In the genomic region with DNA sequence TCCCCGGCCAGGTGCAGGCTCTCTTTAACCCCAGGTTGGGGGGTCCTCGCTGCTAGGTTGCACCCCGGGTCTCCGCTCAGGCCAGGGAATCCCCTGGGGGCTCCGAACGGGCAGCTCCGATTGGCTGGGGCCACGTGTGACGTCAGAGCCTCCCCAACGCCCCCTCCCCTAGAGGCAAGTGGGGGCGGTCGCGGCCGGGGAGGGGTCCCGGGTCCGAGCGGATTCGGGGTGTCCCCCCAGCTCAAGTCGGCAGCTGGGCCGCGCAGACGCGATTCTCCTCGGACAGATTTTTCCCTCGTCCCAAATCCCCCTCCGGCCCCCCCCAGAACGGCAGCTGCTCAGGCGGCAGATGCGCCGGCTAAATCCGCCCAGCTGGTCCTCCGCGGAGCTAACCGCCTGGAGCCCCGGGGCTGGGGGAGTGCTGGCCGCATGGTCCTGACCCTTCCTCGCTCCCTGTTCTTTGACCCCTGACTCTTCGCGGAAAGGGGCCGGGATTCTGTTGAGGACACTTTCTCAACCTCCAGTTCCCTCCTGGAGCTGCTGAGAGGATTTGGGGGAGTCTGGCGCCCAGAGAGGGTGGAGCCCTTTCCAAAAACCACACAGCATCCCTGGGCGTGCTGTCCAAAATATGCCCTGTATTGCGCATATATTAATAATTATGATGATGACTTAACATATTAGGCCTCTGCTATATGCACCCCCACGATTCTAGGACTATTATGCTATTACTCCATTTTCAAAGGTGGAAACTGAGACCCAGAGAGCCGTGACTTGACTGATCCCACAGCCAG, we compare ENCODE assay signal across 11 cellular contexts. TPM values are rescaled to one million over a fixed set of nuclear protein-coding genes. Genes with fewer than 3 reads are reported as not detected.
DNase-seq lines count a peak whose midpoint lies in the region; ATAC-seq, FAIRE-seq and TF ChIP-seq lines count a peak whose summit lies in the region.
"Had no signal": no experiment of that assay in that cellular context is flagged by ENCODE, and none has a peak within 500 bp of the region (broad histone marks: within the 10 kb centered on the region; RNA-seq: fewer than 3 reads in every experiment).

No MANE protein-coding gene starts in this region.

- no peaks in the 10 kb centered on the region for H3K79me1 ChIP-seq in mesenchymal stem cell (replicated peaks; ENCODE audit: low read length, poor library complexity, severe bottlenecking)

- DNase-seq in A549 (ENCODE audit: low read depth in 1 of 2, low spot score in 1 of 2) (no peak), HL-60 (ENCODE audit: low read depth in 1 of 2, low spot score in 1 of 2) (no peak), K562 (ENCODE audit: extremely low read depth in 1 of 4, low spot score in 3 of 4) (peak; percentile 54 to 68 (median 56)), mesenchymal stem cell (peak; percentile 40), COLO829 (ENCODE audit: low spot score) (no peak)
- no peak for DNase-seq in stimulated activated CD4-positive, alpha-beta T cell treated with anti-CD3 and anti-CD28 coated beads, Interleukin-4, amount 100 ng/mL, for 1 hour
- DNase-seq: activated gamma-delta T cell treated with Interleukin-2 at 50 U/mL for 16 hours had no signal

- H3K4me2 ChIP-seq in A549, result peak overlapping the region; percentile 100
- H3K4me2 ChIP-seq in K562 (ENCODE audit: insufficient read depth, low read length), result peak overlapping the region; percentile 61
- H3K4me2 ChIP-seq in mesenchymal stem cell (ENCODE audit: low read length, poor library complexity, severe bottlenecking), result peak overlapping the region; percentile 94

- no peak overlapping the region for H2BK120ac ChIP-seq in mesenchymal stem cell (ENCODE audit: low read depth, low read length)

- H4K91ac ChIP-seq in mesenchymal stem cell (ENCODE audit: low read length), result peak overlapping the region; percentile 87

- peak overlapping the region in 1 of 2 experiments; percentile 85 for H3K14ac ChIP-seq in mesenchymal stem cell (ENCODE audit: low read length in 2 of 2)

- H3K9ac ChIP-seq in K562 (ENCODE audit: insufficient read depth in 1 of 2, low read depth in 2 of 2, low read length in 2 of 2) (peak overlapping the region; percentile 5 to 84; a peak in 3 of 4 replicates), mesenchymal stem cell (ENCODE audit: low read length) (no peak overlapping the region)

- H3K27me3 ChIP-seq in HL-60 (ENCODE audit: insufficient read depth, poor library complexity, severe bottlenecking) (peaks cover 39% of the 10 kb centered on the region), K562 (ENCODE audit: control insufficient read depth in 2 of 2, insufficient read depth in 2 of 2, low read length in 2 of 2) (no peaks in the 10 kb centered on the region), mesenchymal stem cell (ENCODE audit: control insufficient read depth in 1 of 2, insufficient read depth in 1 of 2, low read length in 2 of 2) (peaks cover 39 to 55% of the 10 kb centered on the region in 2 experiments)

- H3K36me3 ChIP-seq in K562 (ENCODE audit: control insufficient read depth, insufficient read depth, low read length) (no peaks in the 10 kb centered on the region), mesenchymal stem cell (ENCODE audit: control insufficient read depth in 1 of 2, insufficient read depth in 2 of 2, low read depth in 1 of 2, low read length in 2 of 2) (no peaks in the 10 kb centered on the region)

- no peak for TF ChIP-seq POLR2A in A549 (IDR thresholded peaks at IDR 0.05; ENCODE audit: low read length)
- no peak for TF ChIP-seq POLR2A in K562 (conservative IDR thresholded peaks at IDR 0.05)

- no peak overlapping the region for H2AK5ac ChIP-seq in mesenchymal stem cell (ENCODE audit: low read length, severe bottlenecking)

- in situ Hi-C loops in K562 (cut with MboI), result no loop called here

- no peak overlapping the region for H3K23ac ChIP-seq in mesenchymal stem cell (ENCODE audit: low read length in 2 of 2)

- peak in 1 of 2 experiments; percentile 11; a peak in 1 of 6 replicates for ATAC-seq in A549
- peak; percentile 54 for ATAC-seq in K562
- ATAC-seq in HG03442 (IDR thresholded peaks at IDR 0.05; ENCODE audit: unreplicated experiment), result no peak
- ATAC-seq in GM18498 (IDR thresholded peaks at IDR 0.05; ENCODE audit: unreplicated experiment), result no peak

- no TSS peak for BruUV-seq in K562 (replicated peaks; lab: Mats Ljungman, UMichigan)

- FAIRE-seq in A549 (lab: Jason Lieb, UNC) (no peak), K562 (lab: Jason Lieb, UNC) (peak; percentile 58)
- FAIRE-seq: G401.6, RCC 7860 had no signal

- no peak for TF ChIP-seq CTCF in A549 (IDR thresholded peaks at IDR 0.05)
- no peak for TF ChIP-seq CTCF in HL-60 (IDR thresholded peaks at IDR 0.05; ENCODE audit: insufficient read depth, low read length)
- TF ChIP-seq CTCF in K562 (IDR thresholded peaks at IDR 0.05 in 2 of 3, conservative IDR thresholded peaks at IDR 0.05 in 1 of 3; ENCODE audit: insufficient read depth in 2 of 3, low read depth in 1 of 3, low read length in 3 of 3), result no peak

- TF ChIP-seq RAD21 in A549 (conservative IDR thresholded peaks at IDR 0.05 in 1 of 2, IDR thresholded peaks at IDR 0.05 in 1 of 2) (no peak), K562 (CRISPR knock-in tag; conservative IDR thresholded peaks at IDR 0.05 in 1 of 2, IDR thresholded peaks at IDR 0.05 in 1 of 2) (no peak)

- H3K18ac ChIP-seq in mesenchymal stem cell (ENCODE audit: low read depth in 1 of 2, low read length in 2 of 2), result peak overlapping the region; percentile 92

- H3K79me2 ChIP-seq in K562 (ENCODE audit: control insufficient read depth, insufficient read depth, low read length), result no peaks in the 10 kb centered on the region

- H3K9me3 ChIP-seq in A549 (no peaks in the 10 kb centered on the region), K562 (replicated peaks; ENCODE audit: control insufficient read depth, insufficient read depth, low read depth, low read length) (no peaks in the 10 kb centered on the region), mesenchymal stem cell (ENCODE audit: control insufficient read depth, low read length) (no peaks in the 10 kb centered on the region)

- H3K27ac ChIP-seq in A549 (peak overlapping the region; percentile 77 to 95), HL-60 (replicated peaks) (no peak overlapping the region), K562 (ENCODE audit: extremely low read depth, low read depth, low read length) (no peak overlapping the region), mesenchymal stem cell (ENCODE audit: low read length, poor library complexity, severe bottlenecking) (no peak overlapping the region)

- H4K20me1 ChIP-seq in K562 (replicated peaks; ENCODE audit: control insufficient read depth, insufficient read depth, low read length), result no peaks in the 10 kb centered on the region

- H2BK5ac ChIP-seq in mesenchymal stem cell (ENCODE audit: low read depth, low read length, poor library complexity, severe bottlenecking), result no peak overlapping the region

- H3K4ac ChIP-seq in mesenchymal stem cell (ENCODE audit: low read depth in 1 of 2, low read length in 2 of 2), result peak overlapping the region in 1 of 2 experiments; percentile 59

- H3K9me1 ChIP-seq in K562 (ENCODE audit: control insufficient read depth, insufficient read depth, low read length), result no peaks in the 10 kb centered on the region

- peaks cover 23% of the 10 kb centered on the region for H3K4me1 ChIP-seq in A549
- H3K4me1 ChIP-seq in K562 (replicated peaks in 1 of 2; ENCODE audit: control insufficient read depth in 2 of 2, insufficient read depth in 2 of 2, low read length in 2 of 2), result peaks cover 8 to 43% of the 10 kb centered on the region in 2 experiments; a peak in 3 of 5 replicates
- H3K4me1 ChIP-seq in mesenchymal stem cell (ENCODE audit: control insufficient read depth, insufficient read depth, low read depth, low read length), result peaks cover 26% of the 10 kb centered on the region

- H3K4me3 ChIP-seq in A549, result peak overlapping the region; percentile 64
- peak overlapping the region; percentile 38 for H3K4me3 ChIP-seq in HL-60 (replicated peaks; ENCODE audit: insufficient read depth, low read length)
- H3K4me3 ChIP-seq in K562, result peak overlapping the region; percentile 52
- H3K4me3 ChIP-seq in mesenchymal stem cell (ENCODE audit: insufficient read depth in 1 of 2, low read depth in 1 of 2, low read length in 2 of 2), result peak overlapping the region; percentile 51 to 56

- POLR2A ChIA-PET in A549 (lab: Yijun Ruan, JAX) (no interaction called here), K562 (lab: Yijun Ruan, JAX) (interaction anchor here (0.7 to 0.9 kb wide), 3 partner anchors 16 to 67 kb away, joined by 3 read pairs; no protein-coding TSS in a partner anchor)

- intact Hi-C loops in K562 (cut with micrococcal nuclease), result no loop called here

- H2AFZ ChIP-seq in K562 (ENCODE audit: low read depth, low read length) (peak overlapping the region; percentile 89), mesenchymal stem cell (ENCODE audit: low read depth, low read length) (no peak overlapping the region)

- H2BK12ac ChIP-seq in mesenchymal stem cell (ENCODE audit: low read length in 2 of 2), result peak overlapping the region in 1 of 2 experiments; percentile 43

- CTCF ChIA-PET in A549 (lab: Yijun Ruan, JAX) (interaction anchor here (0.7 to 11.7 kb wide), 8 partner anchors 8 to 322 kb away, joined by 3 to 97 read pairs (median 6); no protein-coding TSS in a partner anchor), K562 (lab: Yijun Ruan, JAX; ENCODE audit: low intra/inter-chr PET ratio) (no interaction called here)

- 46% methylated on average over 10 of the region's 45 CpGs for WGBS in A549 (ENCODE audit: missing lambda C conversion rate)
- WGBS in K562 (ENCODE audit: insufficient coverage, low coverage, missing lambda C conversion rate), result 3% methylated on average over 41 of the region's 45 CpGs
- WGBS in mesenchymal stem cell, result 5% methylated on average over 34 of the region's 45 CpGs

- peak overlapping the region; percentile 90 for H2BK15ac ChIP-seq in mesenchymal stem cell (ENCODE audit: low read depth, poor library complexity, severe bottlenecking)

- TF ChIP-seq EP300 in A549 (IDR thresholded peaks at IDR 0.05) (no peak), K562 (IDR thresholded peaks at IDR 0.05; ENCODE audit: low read length) (no peak)

- H4K8ac ChIP-seq in mesenchymal stem cell (ENCODE audit: low read length), result no peak overlapping the region

RNA-seq across cellular contexts. Expression of a gene that starts 25.4 kb away (rescaled TPM):
- polyA plus RNA-seq in A549 (2011; rRNA removed), result 5.4 and 5.7 TPM in 2 replicates
- polyA plus RNA-seq in A549 (2012; cell fraction: cytosol; rRNA removed), result 8.7 and 11.2 TPM in 2 replicates
- polyA plus RNA-seq in A549 (2012; cell fraction: nucleus; rRNA removed), result 10.1 and 12.4 TPM in 2 replicates
- 8.0 to 9.0 TPM (median 9.0 TPM) in 3 replicates for polyA plus RNA-seq in A549 (2017; fragmentation: RNase III; extraction: RNeasy Plus Mini Kit Qiagen cat#74134 plus additional on column Dnase treatment)
- polyA minus RNA-seq in A549 (2011; rRNA and poly(A)+ RNA removed), result 16.0 and 17.2 TPM in 2 replicates
- 3.4 and 12.9 TPM in 2 replicates for total RNA-seq in K562 (2011; cell fraction: chromatin; rRNA removed; ENCODE audit: low replicate concordance)
- 12.9 and 13.2 TPM in 2 replicates for total RNA-seq in K562 (2011; cell fraction: nucleolus; rRNA removed)
- total RNA-seq in K562 (2011; cell fraction: nucleoplasm; rRNA removed), result 9.3 and 10.5 TPM in 2 replicates
- total RNA-seq in K562 (2014; rRNA removed), result 2.5 and 2.7 TPM in 2 replicates
- 0.57 and 0.65 TPM in 2 replicates for total RNA-seq in K562 (2014; rRNA removed; fragmentation: Illumina TruSeq; extraction: Trizol)
- 0.83 and 1.1 TPM in 2 replicates for total RNA-seq in K562 (2015; rRNA removed; fragmentation: Illumina TruSeq; extraction: Trizol)
- 3.7 and 4.6 TPM in 2 replicates for total RNA-seq in K562 (2021)
- polyA plus RNA-seq in K562 (2011; rRNA removed), result 2.6 and 4.9 TPM in 2 replicates
- polyA plus RNA-seq in K562 (2011; cell fraction: cytosol; rRNA removed), result 6.8 and 8.8 TPM in 2 replicates
- 7.2 and 8.1 TPM in 2 replicates for polyA plus RNA-seq in K562 (2011; cell fraction: nucleus; rRNA removed)
- 1.3 and 1.6 TPM in 2 replicates for polyA plus RNA-seq in K562 (2012)
- 1.4 and 2.7 TPM in 2 replicates for polyA plus RNA-seq in K562 (2014; fragmentation: Illumina TruSeq; extraction: Trizol)
- not detected for polyA plus RNA-seq in K562 (2014; fragmentation: Nextera tagmentation; extraction: Ambion mirVana)
- 1.7 and 3.8 TPM in 2 replicates for polyA plus RNA-seq in K562 (2014; rRNA removed)
- polyA minus RNA-seq in K562 (2011; rRNA and poly(A)+ RNA removed), result 5.1 and 7.6 TPM in 2 replicates
- polyA minus RNA-seq in K562 (2011; cell fraction: cytosol; rRNA and poly(A)+ RNA removed), result 9.4 and 13.2 TPM in 2 replicates
- polyA minus RNA-seq in K562 (2011; cell fraction: nucleus; rRNA and poly(A)+ RNA removed), result 4.4 and 7.0 TPM in 2 replicates
- polyA plus RNA-seq in mesenchymal stem cell (2013, experiment 1 of 2), result 2.7 TPM
- 2.6 TPM for polyA plus RNA-seq in mesenchymal stem cell (2013, experiment 2 of 2)

RNA-seq across cellular contexts. Expression of a gene that starts 45.0 kb away (rescaled TPM):
- polyA plus RNA-seq in A549 (2011; rRNA removed) (0.18 and 0.21 TPM in 2 replicates), A549 (2017; fragmentation: RNase III; extraction: RNeasy Plus Mini Kit Qiagen cat#74134 plus additional on column Dnase treatment) (0.03 to 0.04 TPM in 2 of 3 replicates, not detected in the other), K562 (2011; rRNA removed) (10.9 and 11.9 TPM in 2 replicates), K562 (2014; fragmentation: Illumina TruSeq; extraction: Trizol) (8.7 and 12.6 TPM in 2 replicates), K562 (2014; fragmentation: Nextera tagmentation; extraction: Ambion mirVana) (1 to 10 TPM; 1.5 to 5.1 TPM), K562 (2014; rRNA removed) (11.9 and 12.3 TPM in 2 replicates)
- polyA plus RNA-seq in A549 (2012; cell fraction: cytosol; rRNA removed), result 0.03 and 0.05 TPM in 2 replicates
- 0.05 and 0.09 TPM in 2 replicates for polyA plus RNA-seq in A549 (2012; cell fraction: nucleus; rRNA removed)
- polyA minus RNA-seq in A549 (2011; rRNA and poly(A)+ RNA removed), result 0.08 and 0.19 TPM in 2 replicates
- 5.0 and 14.6 TPM in 2 replicates for total RNA-seq in K562 (2011; cell fraction: chromatin; rRNA removed; ENCODE audit: low replicate concordance)
- total RNA-seq in K562 (2011; cell fraction: nucleolus; rRNA removed), result 18.2 and 23.3 TPM in 2 replicates
- 12.4 and 14.4 TPM in 2 replicates for total RNA-seq in K562 (2011; cell fraction: nucleoplasm; rRNA removed)
- total RNA-seq in K562 (2014; rRNA removed) (8.4 and 10.6 TPM in 2 replicates), K562 (2014; rRNA removed; fragmentation: Illumina TruSeq; extraction: Trizol) (3.8 and 4.6 TPM in 2 replicates), K562 (2015; rRNA removed; fragmentation: Illumina TruSeq; extraction: Trizol) (9.4 and 9.5 TPM in 2 replicates), K562 (2021) (11.5 and 11.7 TPM in 2 replicates)
- polyA plus RNA-seq in K562 (2011; cell fraction: cytosol; rRNA removed), result 15.4 and 23.9 TPM in 2 replicates
- polyA plus RNA-seq in K562 (2011; cell fraction: nucleus; rRNA removed), result 2.7 and 3.4 TPM in 2 replicates
- 9.0 and 20.7 TPM in 2 replicates for polyA plus RNA-seq in K562 (2012)
- polyA minus RNA-seq in K562 (2011; rRNA and poly(A)+ RNA removed), result 3.2 and 3.6 TPM in 2 replicates
- polyA minus RNA-seq in K562 (2011; cell fraction: cytosol; rRNA and poly(A)+ RNA removed), result 6.2 and 7.6 TPM in 2 replicates
- 1.2 and 2.6 TPM in 2 replicates for polyA minus RNA-seq in K562 (2011; cell fraction: nucleus; rRNA and poly(A)+ RNA removed)
- polyA plus RNA-seq in mesenchymal stem cell (2013, experiment 1 of 2), result 0.01 TPM
- polyA plus RNA-seq in mesenchymal stem cell (2013, experiment 2 of 2), result not detected

RNA-seq across cellular contexts. Expression of a gene that starts 49.8 kb away (rescaled TPM):
- polyA plus RNA-seq in A549 (2011; rRNA removed) (0.04 and 0.25 TPM in 2 replicates), A549 (2017; fragmentation: RNase III; extraction: RNeasy Plus Mini Kit Qiagen cat#74134 plus additional on column Dnase treatment) (0.08 to 0.11 TPM in 2 of 3 replicates, not detected in the other), K562 (2011; rRNA removed) (1.3 and 1.6 TPM in 2 replicates), K562 (2014; fragmentation: Illumina TruSeq; extraction: Trizol) (0.54 and 0.62 TPM in 2 replicates), K562 (2014; fragmentation: Nextera tagmentation; extraction: Ambion mirVana) (under 1 TPM; 0.04 TPM), K562 (2014; rRNA removed) (0.85 and 0.94 TPM in 2 replicates)
- polyA plus RNA-seq in A549 (2012; cell fraction: cytosol; rRNA removed), result 0.04 and 0.05 TPM in 2 replicates
- 0.31 and 0.49 TPM in 2 replicates for polyA plus RNA-seq in A549 (2012; cell fraction: nucleus; rRNA removed)
- polyA minus RNA-seq in A549 (2011; rRNA and poly(A)+ RNA removed), result not detected in 2 replicates
- total RNA-seq in K562 (2011; cell fraction: chromatin; rRNA removed; ENCODE audit: low replicate concordance), result 8.0 and 24.6 TPM in 2 replicates
- 11.3 and 12.8 TPM in 2 replicates for total RNA-seq in K562 (2011; cell fraction: nucleolus; rRNA removed)
- total RNA-seq in K562 (2011; cell fraction: nucleoplasm; rRNA removed), result 10.8 and 12.9 TPM in 2 replicates
- total RNA-seq in K562 (2014; rRNA removed) (0.50 and 0.86 TPM in 2 replicates), K562 (2014; rRNA removed; fragmentation: Illumina TruSeq; extraction: Trizol) (0.15 and 0.26 TPM in 2 replicates), K562 (2015; rRNA removed; fragmentation: Illumina TruSeq; extraction: Trizol) (0.07 TPM in 1 of 2 replicates, not detected in the other), K562 (2021) (1.3 TPM in 2 replicates)
- polyA plus RNA-seq in K562 (2011; cell fraction: cytosol; rRNA removed), result 1.0 and 1.3 TPM in 2 replicates
- polyA plus RNA-seq in K562 (2011; cell fraction: nucleus; rRNA removed), result 3.6 and 9.2 TPM in 2 replicates
- polyA plus RNA-seq in K562 (2012), result 0.50 and 0.51 TPM in 2 replicates
- 0.81 and 1.5 TPM in 2 replicates for polyA minus RNA-seq in K562 (2011; rRNA and poly(A)+ RNA removed)
- 0.95 TPM in 1 of 2 replicates, not detected in the other for polyA minus RNA-seq in K562 (2011; cell fraction: cytosol; rRNA and poly(A)+ RNA removed)
- polyA minus RNA-seq in K562 (2011; cell fraction: nucleus; rRNA and poly(A)+ RNA removed), result 2.0 and 2.8 TPM in 2 replicates
- polyA plus RNA-seq in mesenchymal stem cell (2013, experiment 1 of 2), result not detected
- polyA plus RNA-seq in mesenchymal stem cell (2013, experiment 2 of 2), result not detected

RNA-seq across cellular contexts. Expression of a gene that starts 54.5 kb away (rescaled TPM):
- 3.2 TPM in 2 replicates for polyA plus RNA-seq in A549 (2011; rRNA removed)
- 3.5 and 4.9 TPM in 2 replicates for polyA plus RNA-seq in A549 (2012; cell fraction: cytosol; rRNA removed)
- polyA plus RNA-seq in A549 (2012; cell fraction: nucleus; rRNA removed), result 3.0 TPM in 2 replicates
- polyA plus RNA-seq in A549 (2017; fragmentation: RNase III; extraction: RNeasy Plus Mini Kit Qiagen cat#74134 plus additional on column Dnase treatment), result 4.9 to 5.9 TPM (median 5.4 TPM) in 3 replicates
- polyA minus RNA-seq in A549 (2011; rRNA and poly(A)+ RNA removed), result 2.7 and 3.2 TPM in 2 replicates
- total RNA-seq in K562 (2011; cell fraction: chromatin; rRNA removed; ENCODE audit: low replicate concordance), result 10.7 and 24.6 TPM in 2 replicates
- 13.8 and 17.5 TPM in 2 replicates for total RNA-seq in K562 (2011; cell fraction: nucleolus; rRNA removed)
- total RNA-seq in K562 (2011; cell fraction: nucleoplasm; rRNA removed), result 10.7 and 12.8 TPM in 2 replicates
- total RNA-seq in K562 (2014; rRNA removed), result 4.0 and 4.4 TPM in 2 replicates
- 4.3 and 4.6 TPM in 2 replicates for total RNA-seq in K562 (2014; rRNA removed; fragmentation: Illumina TruSeq; extraction: Trizol)
- total RNA-seq in K562 (2015; rRNA removed; fragmentation: Illumina TruSeq; extraction: Trizol), result 4.9 and 5.4 TPM in 2 replicates
- total RNA-seq in K562 (2021), result 6.5 and 9.3 TPM in 2 replicates
- 5.7 and 8.0 TPM in 2 replicates for polyA plus RNA-seq in K562 (2011; rRNA removed)
- 8.2 and 15.6 TPM in 2 replicates for polyA plus RNA-seq in K562 (2011; cell fraction: cytosol; rRNA removed)
- polyA plus RNA-seq in K562 (2011; cell fraction: nucleus; rRNA removed), result 3.0 and 4.8 TPM in 2 replicates
- polyA plus RNA-seq in K562 (2012), result 7.6 and 10.7 TPM in 2 replicates
- polyA plus RNA-seq in K562 (2014; fragmentation: Illumina TruSeq; extraction: Trizol), result 6.6 and 7.3 TPM in 2 replicates
- 1 to 10 TPM in 1 of 2 experiments, under 1 TPM in 1; 0.69 to 1.0 TPM for polyA plus RNA-seq in K562 (2014; fragmentation: Nextera tagmentation; extraction: Ambion mirVana)
- polyA plus RNA-seq in K562 (2014; rRNA removed), result 6.8 and 7.3 TPM in 2 replicates
- polyA minus RNA-seq in K562 (2011; rRNA and poly(A)+ RNA removed), result 4.5 and 8.6 TPM in 2 replicates
- 4.7 and 6.4 TPM in 2 replicates for polyA minus RNA-seq in K562 (2011; cell fraction: cytosol; rRNA and poly(A)+ RNA removed)
- 3.0 and 4.6 TPM in 2 replicates for polyA minus RNA-seq in K562 (2011; cell fraction: nucleus; rRNA and poly(A)+ RNA removed)
- 6.1 TPM for polyA plus RNA-seq in mesenchymal stem cell (2013, experiment 1 of 2)
- polyA plus RNA-seq in mesenchymal stem cell (2013, experiment 2 of 2), result 6.6 TPM

Comparison
In these comparisons a context has a peak if more than half of its experiments do, and no peak if none do; other contexts are left out.
1. DNase-seq: peak in K562 (4 of 4) and mesenchymal stem cell (single experiment); none in A549 (0 of 2), HL-60 (0 of 2), COLO829 (single experiment) and stimulated activated CD4-positive, alpha-beta T cell treated with anti-CD3 and anti-CD28 coated beads, Interleukin-4, amount 100 ng/mL, for 1 hour (single experiment).
2. H3K27ac ChIP-seq: peak in A549 (2 of 2); none in HL-60 (single experiment), K562 (single experiment) and mesenchymal stem cell (single experiment).
3. Peak in every context shown above with its lines, with median percentiles within 50 percentile points of each other: H3K4me2 ChIP-seq and H3K4me3 ChIP-seq.